ENCODE assay signal across 12 cellular contexts in the genomic region with DNA sequence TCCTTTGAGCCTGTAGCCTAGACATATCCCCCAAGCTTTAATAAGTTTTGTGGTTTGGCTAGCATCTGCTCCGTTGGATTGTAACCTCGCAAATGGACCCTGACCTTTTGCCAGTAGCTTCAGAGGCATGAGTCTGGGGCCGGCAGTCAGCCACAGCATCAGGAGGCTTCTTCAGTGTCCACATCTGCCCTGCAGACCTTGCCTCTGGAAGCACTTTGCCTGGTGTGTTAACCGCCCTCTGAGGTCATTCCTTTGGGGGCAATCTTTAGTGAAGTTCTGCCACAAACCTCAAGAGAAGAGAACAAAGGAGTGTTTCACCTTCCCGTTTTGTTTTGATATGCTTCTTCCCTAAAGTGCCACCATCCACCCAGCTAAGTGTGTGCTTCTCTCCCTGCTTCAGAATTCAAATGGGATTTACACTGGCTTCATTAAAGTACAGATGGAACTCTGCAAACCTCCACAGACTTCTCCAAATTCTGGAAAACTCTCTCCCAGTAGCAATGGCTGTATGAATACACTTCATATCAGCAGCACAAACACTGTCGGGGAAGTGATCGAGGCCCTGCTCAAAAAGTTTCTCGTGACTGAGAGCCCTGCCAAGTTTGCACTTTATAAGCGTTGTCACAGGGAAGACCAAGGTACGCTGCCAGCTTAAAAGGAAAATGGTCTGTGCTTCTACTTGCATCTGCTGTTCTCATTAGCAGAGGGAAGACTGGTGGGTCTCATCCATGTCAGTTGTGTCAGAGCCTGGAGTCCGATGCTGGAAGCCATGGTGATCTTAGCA.
DNase-seq lines count a peak whose midpoint lies in the region; ATAC-seq and TF ChIP-seq lines count a peak whose summit lies in the region.
"Had no signal": no experiment of that assay in that cellular context is flagged by ENCODE, and none has a peak within 500 bp of the region (broad histone marks: within the 10 kb centered on the region; RNA-seq: fewer than 3 reads in every experiment).

No MANE protein-coding gene starts in this region.

- no peak overlapping the region for H3K4me3 ChIP-seq in heart left ventricle
- no peak overlapping the region for H3K4me3 ChIP-seq in Peyer's patch
- H3K4me3 ChIP-seq: A549, lung had no signal

- TF ChIP-seq POLR2A in heart left ventricle (IDR thresholded peaks at IDR 0.05) (no peak), Peyer's patch (IDR thresholded peaks at IDR 0.05) (no peak)

- peak overlapping the region; percentile 43 for H3K4me3 Mint-ChIP-seq in T-helper 1 cell treated with Interleukin-12 subunit alpha and Interleukin-12 subunit beta and Interleukin-4 antibody, amounts not matched to agents 30 μg/mL and 1 μg/mL, for 36 hours
- no peak overlapping the region for H3K4me3 Mint-ChIP-seq in WTC11
- no peak overlapping the region for H3K4me3 Mint-ChIP-seq in stimulated activated naive B cell treated with anti-CD40 and anti-IgM and Interleukin-4, amounts not matched to agents 10 μg/mL and 1 μg/mL and 100 μg/mL, for 72 hours

- H3K27me3 ChIP-seq in heart left ventricle (no peaks in the 10 kb centered on the region), Peyer's patch (no peaks in the 10 kb centered on the region)

- no peaks in the 10 kb centered on the region for H3K27me3 Mint-ChIP-seq in T-helper 1 cell treated with Interleukin-12 subunit alpha and Interleukin-12 subunit beta and Interleukin-4 antibody, amounts not matched to agents 30 μg/mL and 1 μg/mL, for 36 hours (ENCODE audit: low read depth)
- no peaks in the 10 kb centered on the region for H3K27me3 Mint-ChIP-seq in WTC11 (ENCODE audit: low read depth)
- no peaks in the 10 kb centered on the region for H3K27me3 Mint-ChIP-seq in stimulated activated naive B cell treated with anti-CD40 and anti-IgM and Interleukin-4, amounts not matched to agents 10 μg/mL and 1 μg/mL and 100 μg/mL, for 72 hours

- CTCF ChIA-PET in WTC11 (lab: Charles Lee) = interaction anchor here (1.8 to 3.1 kb wide), 2 partner anchors 10 to 139 kb away, joined by 6 to 7 read pairs; no protein-coding TSS in a partner anchor

- POLR2A ChIA-PET in WTC11 (lab: Charles Lee) = no interaction called here

- peaks cover 0 to 68% (median 32%) of the 10 kb centered on the region in 12 donors for H3K4me1 ChIP-seq in heart left ventricle
- H3K4me1 ChIP-seq in Peyer's patch = peaks cover 0 to 6% (median 0%) of the 10 kb centered on the region in 4 donors

- no peak for DNase-seq in T-helper 1 cell
- DNase-seq in WTC11 (ENCODE audit: low spot score) = no peak
- no peak for DNase-seq in heart left ventricle
- DNase-seq in stimulated activated naive B cell treated with anti-CD40 and anti-IgM and Interleukin-4, amounts not matched to agents 10 μg/mL and 1 μg/mL and 100 μg/mL, for 72 hours = no peak
- no peak for DNase-seq in Peyer's patch
- DNase-seq in GM20000 (ENCODE audit: low spot score) = no peak
- no peak for DNase-seq in RKO (ENCODE audit: low spot score)
- DNase-seq: activated CD4-positive, alpha-beta T cell treated with anti-CD3 and anti-CD28 coated beads, Interleukin-2, amount 50 U/mL, for 4 hours; NCI-H748 treated with DMSO at 0.1 percent for 48 hours had no signal

- H3K27ac ChIP-seq in heart left ventricle = peak overlapping the region in 11 of 12 donors; percentile 22 to 88 (median 48)
- peak overlapping the region in 2 of 4 donors; percentile 6 to 28 for H3K27ac ChIP-seq in Peyer's patch

- intact Hi-C loops in heart left ventricle (cut with DNase I) = loop anchor here in 2 of 10 donors (2.0 to 5.0 kb wide), 2 partner anchors 71 to 77 kb away; partner anchors contain the start of gene RASSF3 (in 1 of the 2)

- no peaks in the 10 kb centered on the region for H3K9me3 Mint-ChIP-seq in T-helper 1 cell treated with Interleukin-12 subunit alpha and Interleukin-12 subunit beta and Interleukin-4 antibody, amounts not matched to agents 30 μg/mL and 1 μg/mL, for 36 hours
- H3K9me3 Mint-ChIP-seq in WTC11 = no peaks in the 10 kb centered on the region
- H3K9me3 Mint-ChIP-seq in stimulated activated naive B cell treated with anti-CD40 and anti-IgM and Interleukin-4, amounts not matched to agents 10 μg/mL and 1 μg/mL and 100 μg/mL, for 72 hours = no peaks in the 10 kb centered on the region

- WGBS in heart left ventricle, 4 donors = 23 to 40% (median 28%) methylated on average over 11 of the region's 11 CpGs

- no peak for TF ChIP-seq CTCF in WTC11 (IDR thresholded peaks at IDR 0.05)
- no peak for TF ChIP-seq CTCF in heart left ventricle (IDR thresholded peaks at IDR 0.05)
- TF ChIP-seq CTCF in Peyer's patch (IDR thresholded peaks at IDR 0.05) = no peak
- TF ChIP-seq CTCF in GM20000 (IDR thresholded peaks at IDR 0.05; ENCODE audit: extremely low read depth, missing control alignments) = no peak

- H3K4me1 Mint-ChIP-seq in T-helper 1 cell treated with Interleukin-12 subunit alpha and Interleukin-12 subunit beta and Interleukin-4 antibody, amounts not matched to agents 30 μg/mL and 1 μg/mL, for 36 hours (ENCODE audit: low read depth) = peaks cover 63% of the 10 kb centered on the region
- H3K4me1 Mint-ChIP-seq in WTC11 = peaks cover 40% of the 10 kb centered on the region
- peaks cover 15 to 38% of the 10 kb centered on the region in 2 donors for H3K4me1 Mint-ChIP-seq in stimulated activated naive B cell treated with anti-CD40 and anti-IgM and Interleukin-4, amounts not matched to agents 10 μg/mL and 1 μg/mL and 100 μg/mL, for 72 hours

- H3K9me3 ChIP-seq in heart left ventricle (no peaks in the 10 kb centered on the region), Peyer's patch (no peaks in the 10 kb centered on the region)
- H3K9me3 ChIP-seq: A549 had no signal

- H3K27ac Mint-ChIP-seq in T-helper 1 cell treated with Interleukin-12 subunit alpha and Interleukin-12 subunit beta and Interleukin-4 antibody, amounts not matched to agents 30 μg/mL and 1 μg/mL, for 36 hours = peak overlapping the region; percentile 67
- H3K27ac Mint-ChIP-seq in WTC11 = peak overlapping the region; percentile 61
- H3K27ac Mint-ChIP-seq in stimulated activated naive B cell treated with anti-CD40 and anti-IgM and Interleukin-4, amounts not matched to agents 10 μg/mL and 1 μg/mL and 100 μg/mL, for 72 hours = peak overlapping the region; percentile 73

- H3K36me3 ChIP-seq in heart left ventricle (peaks cover 0 to 56% (median 31%) of the 10 kb centered on the region in 9 donors), Peyer's patch (peaks cover 0 to 31% (median 0%) of the 10 kb centered on the region in 3 donors)

- no peak for ATAC-seq in WTC11
- ATAC-seq in heart left ventricle = peak in 3 of 4 donors; percentile 10 to 38 (median 26)
- no peak for ATAC-seq in stimulated activated naive B cell treated with anti-CD40 and anti-IgM and Interleukin-4, amounts not matched to agents 10 μg/mL and 1 μg/mL and 100 μg/mL, for 72 hours (replicated peaks)

- H3K36me3 Mint-ChIP-seq in T-helper 1 cell treated with Interleukin-12 subunit alpha and Interleukin-12 subunit beta and Interleukin-4 antibody, amounts not matched to agents 30 μg/mL and 1 μg/mL, for 36 hours (ENCODE audit: low read depth) = peaks cover 57% of the 10 kb centered on the region
- H3K36me3 Mint-ChIP-seq in WTC11 = peaks cover 41% of the 10 kb centered on the region
- H3K36me3 Mint-ChIP-seq in stimulated activated naive B cell treated with anti-CD40 and anti-IgM and Interleukin-4, amounts not matched to agents 10 μg/mL and 1 μg/mL and 100 μg/mL, for 72 hours = peaks cover 46 to 54% of the 10 kb centered on the region in 2 donors

TF ChIP-seq in WTC11, 78 proteins besides CTCF, POLR2A, EP300 and RAD21:
- TF ChIP-seq SMAD3 (CRISPR knock-in tag; IDR thresholded peaks at IDR 0.05; ENCODE audit: borderline replicate concordance) (no peak), CREB1 (CRISPR knock-in tag; IDR thresholded peaks at IDR 0.05) (no peak), ZNF219 (CRISPR knock-in tag; IDR thresholded peaks at IDR 0.05; ENCODE audit: borderline replicate concordance) (no peak), PREB (CRISPR knock-in tag; IDR thresholded peaks at IDR 0.05; ENCODE audit: borderline replicate concordance) (no peak), ZNF416 (CRISPR knock-in tag; IDR thresholded peaks at IDR 0.05) (no peak), MXD4 (CRISPR knock-in tag; IDR thresholded peaks at IDR 0.05; ENCODE audit: borderline replicate concordance) (no peak), FOXK1 (CRISPR knock-in tag; IDR thresholded peaks at IDR 0.05) (no peak), ZNF396 (CRISPR knock-in tag; IDR thresholded peaks at IDR 0.05; ENCODE audit: borderline replicate concordance) (no peak), KAT7 (CRISPR knock-in tag; IDR thresholded peaks at IDR 0.05; ENCODE audit: borderline replicate concordance) (no peak), RELA (CRISPR knock-in tag; IDR thresholded peaks at IDR 0.05; ENCODE audit: borderline replicate concordance) (no peak)
- TF ChIP-seq, protein P1, sequence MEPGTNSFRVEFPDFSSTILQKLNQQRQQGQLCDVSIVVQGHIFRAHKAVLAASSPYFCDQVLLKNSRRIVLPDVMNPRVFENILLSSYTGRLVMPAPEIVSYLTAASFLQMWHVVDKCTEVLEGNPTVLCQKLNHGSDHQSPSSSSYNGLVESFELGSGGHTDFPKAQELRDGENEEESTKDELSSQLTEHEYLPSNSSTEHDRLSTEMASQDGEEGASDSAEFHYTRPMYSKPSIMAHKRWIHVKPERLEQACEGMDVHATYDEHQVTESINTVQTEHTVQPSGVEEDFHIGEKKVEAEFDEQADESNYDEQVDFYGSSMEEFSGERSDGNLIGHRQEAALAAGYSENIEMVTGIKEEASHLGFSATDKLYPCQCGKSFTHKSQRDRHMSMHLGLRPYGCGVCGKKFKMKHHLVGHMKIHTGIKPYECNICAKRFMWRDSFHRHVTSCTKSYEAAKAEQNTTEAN (CRISPR knock-in tag; IDR thresholded peaks at IDR 0.05) = no peak
- TF ChIP-seq, protein P2, sequence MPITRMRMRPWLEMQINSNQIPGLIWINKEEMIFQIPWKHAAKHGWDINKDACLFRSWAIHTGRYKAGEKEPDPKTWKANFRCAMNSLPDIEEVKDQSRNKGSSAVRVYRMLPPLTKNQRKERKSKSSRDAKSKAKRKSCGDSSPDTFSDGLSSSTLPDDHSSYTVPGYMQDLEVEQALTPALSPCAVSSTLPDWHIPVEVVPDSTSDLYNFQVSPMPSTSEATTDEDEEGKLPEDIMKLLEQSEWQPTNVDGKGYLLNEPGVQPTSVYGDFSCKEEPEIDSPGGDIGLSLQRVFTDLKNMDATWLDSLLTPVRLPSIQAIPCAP (CRISPR knock-in tag; IDR thresholded peaks at IDR 0.05) = no peak

Comparison
In these comparisons a context has a peak if more than half of its experiments do, and no peak if none do; other contexts are left out.
1. ATAC-seq: peak in heart left ventricle (3 of 4); none in WTC11 (single experiment) and stimulated activated naive B cell treated with anti-CD40 and anti-IgM and Interleukin-4, amounts not matched to agents 10 μg/mL and 1 μg/mL and 100 μg/mL, for 72 hours (0 of 2).
2. Peak in every context shown above with its lines, with median percentiles within 50 percentile points of each other: H3K27ac Mint-ChIP-seq.